ENCODE assay signal across 26 cellular contexts in the genomic region with DNA sequence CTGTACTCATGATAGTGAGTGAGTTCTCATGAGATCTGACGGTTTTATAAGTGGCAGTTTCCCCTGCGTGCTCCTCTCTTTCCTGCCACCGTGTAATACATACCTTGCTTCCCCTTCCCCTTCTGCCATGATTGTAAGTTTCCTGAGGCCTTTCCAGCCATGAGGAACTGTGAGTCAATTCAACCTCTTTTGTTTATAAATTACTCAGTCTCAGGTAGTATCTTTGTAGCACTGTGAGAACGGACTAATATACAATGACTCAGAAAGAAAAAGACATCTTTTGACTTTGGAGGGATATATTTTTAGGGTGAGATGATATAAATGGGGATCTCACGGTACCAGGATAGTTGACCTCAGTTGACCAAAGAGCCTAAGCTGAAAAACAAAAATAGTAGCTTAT.
DNase-seq lines count a peak whose midpoint lies in the region; ATAC-seq, FAIRE-seq and TF ChIP-seq lines count a peak whose summit lies in the region.
"Had no signal": no experiment of that assay in that cellular context is flagged by ENCODE, and none has a peak within 500 bp of the region (broad histone marks: within the 10 kb centered on the region; RNA-seq: fewer than 3 reads in every experiment).

No MANE protein-coding gene starts in this region.

- H3K36me3 ChIP-seq in bronchial epithelial cell (ENCODE audit: control insufficient read depth, insufficient read depth, low read length), result no peaks in the 10 kb centered on the region
- H3K36me3 ChIP-seq: heart right ventricle, sigmoid colon, transverse colon had no signal

- FAIRE-seq in bronchial epithelial cell (lab: Jason Lieb, UNC), result no peak
- FAIRE-seq: A204.1, H1, HTR-8/SVneo had no signal

- no peak overlapping the region for H3K4me3 ChIP-seq in GM12865 (ENCODE audit: low read depth, low read length)
- H3K4me3 ChIP-seq in bronchial epithelial cell (ENCODE audit: low read depth, low read length), result no peak overlapping the region
- H3K4me3 ChIP-seq: heart right ventricle, sigmoid colon, transverse colon had no signal

- TF ChIP-seq CTCF in GM12865 (IDR thresholded peaks at IDR 0.05; ENCODE audit: insufficient read depth, low read depth, low read length, missing control alignments) (no peak), bronchial epithelial cell (IDR thresholded peaks at IDR 0.05; ENCODE audit: insufficient read depth, low read length, severe bottlenecking) (no peak)

- ATAC-seq in GM19351 (IDR thresholded peaks at IDR 0.05; ENCODE audit: unreplicated experiment), result peak; percentile 62
- ATAC-seq in HG03378 (IDR thresholded peaks at IDR 0.05; ENCODE audit: unreplicated experiment), result peak; percentile 68
- ATAC-seq: heart right ventricle, Panc1 had no signal

- H3K27me3 ChIP-seq in bronchial epithelial cell (ENCODE audit: control insufficient read depth, insufficient read depth, low read length), result no peaks in the 10 kb centered on the region
- H3K27me3 ChIP-seq: heart right ventricle, sigmoid colon, transverse colon had no signal

- DNase-seq in GM12865 (ENCODE audit: low read depth), result peak; percentile 74
- DNase-seq in bronchial epithelial cell (ENCODE audit: low read depth), result peak; percentile 61
- no peak for DNase-seq in activated gamma-delta T cell (lab: John Stamatoyannopoulos, UW)
- DNase-seq in COR-L47 (lab: John Stamatoyannopoulos, UW), result no peak
- DNase-seq in glomerular visceral epithelial cell (ENCODE audit: extremely low spot score), result no peak
- no peak for DNase-seq in HT-29 (ENCODE audit: low spot score)
- DNase-seq: activated CD4-positive, alpha-beta T cell treated with anti-CD3 and anti-CD28 coated beads, Interleukin-2, amount 50 U/mL, for 48 hours; activated effector memory CD4-positive, alpha-beta T cell treated with Interleukin-2 at 50 U/mL for 16 hours; AML-193; CD4-positive, alpha-beta memory T cell; DMS53; erythroblast; GDM1; heart right ventricle; mesendoderm; NCI-H146; NCI-H524 treated with DMSO at 0.1 percent for 48 hours; sigmoid colon; stimulated activated CD4-positive, alpha-beta T cell treated with anti-CD3 and anti-CD28 coated beads, Interleukin-15, amount 100 ng/mL, for 24 hours; transverse colon had no signal

Comparison
In these comparisons a context has a peak if more than half of its experiments do, and no peak if none do; other contexts are left out.
1. DNase-seq: peak in GM12865 (single experiment) and bronchial epithelial cell (single experiment); none in activated gamma-delta T cell (single experiment), COR-L47 (single experiment), glomerular visceral epithelial cell (single experiment) and HT-29 (single experiment).